Comparison of ENCODE assay signal across 15 cellular contexts in the genomic region with DNA sequence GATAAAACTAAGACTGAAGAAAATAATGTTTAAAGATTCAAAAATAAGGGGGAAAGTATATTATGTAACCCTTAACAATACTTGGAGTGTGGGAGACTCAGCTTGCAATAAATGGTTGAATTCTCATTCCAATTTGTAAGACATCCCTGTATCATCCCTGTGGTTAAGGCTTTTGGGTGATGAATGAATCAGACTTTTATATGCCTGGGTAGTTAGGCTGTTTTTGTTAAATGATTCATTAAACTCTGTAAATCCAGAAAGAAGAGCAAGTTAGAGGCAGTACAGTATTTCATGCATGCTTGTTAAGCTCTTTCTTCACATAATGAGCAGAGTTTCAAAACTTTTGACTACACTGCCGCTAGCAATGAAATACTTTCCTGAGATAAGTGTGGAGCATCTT.
"Had no signal": no experiment of that assay in that cellular context is flagged by ENCODE, and none has a peak within 500 bp of the region (broad histone marks: within the 10 kb centered on the region; RNA-seq: fewer than 3 reads in every experiment).

No MANE protein-coding gene starts in this region.

- H3K27ac ChIP-seq: esophagus muscularis mucosa, gastroesophageal sphincter, right lobe of liver, tibial artery, upper lobe of left lung, vagina had no signal

- ATAC-seq: gastroesophageal sphincter; right lobe of liver; stimulated activated effector memory CD8-positive, alpha-beta T cell treated with anti-CD3 and anti-CD28 coated beads, Interleukin-12 subunit alpha, Interleukin-12 subunit beta, amount 100 ng/mL, for 72 hours had no signal

- H3K27ac Mint-ChIP-seq: immature natural killer cell; naive B cell; progenitor cell of endocrine pancreas; stimulated activated effector memory CD8-positive, alpha-beta T cell treated with anti-CD3 and anti-CD28 coated beads, Interleukin-12 subunit alpha, Interleukin-12 subunit beta, amount 100 ng/mL, for 72 hours; stimulated activated naive CD8-positive, alpha-beta T cell treated with anti-CD3 and anti-CD28 coated beads, Interleukin-15, Interleukin-2, amounts not matched to agents 100 ng/mL and 50 ng/mL, for 24 hours had no signal

- H3K36me3 Mint-ChIP-seq: immature natural killer cell; naive B cell; stimulated activated effector memory CD8-positive, alpha-beta T cell treated with anti-CD3 and anti-CD28 coated beads, Interleukin-12 subunit alpha, Interleukin-12 subunit beta, amount 100 ng/mL, for 72 hours had no signal

- H3K27me3 ChIP-seq: esophagus muscularis mucosa, gastroesophageal sphincter, right lobe of liver, tibial artery, upper lobe of left lung, vagina had no signal

- DNase-seq: effector memory CD4-positive, alpha-beta T cell; immature natural killer cell; mesendoderm; naive B cell; right lobe of liver; stimulated activated CD4-positive, alpha-beta T cell treated with anti-CD3 and anti-CD28 coated beads, Interleukin-4, amount 100 ng/mL, for 1 hour; stimulated activated CD8-positive, alpha-beta memory T cell treated with anti-CD3 and anti-CD28 coated beads, Interleukin-4, amount 100 ng/mL, for 48 hours; tibial artery; upper lobe of left lung had no signal

- H3K9me3 Mint-ChIP-seq: stimulated activated naive CD8-positive, alpha-beta T cell treated with anti-CD3 and anti-CD28 coated beads, Interleukin-15, Interleukin-2, amounts not matched to agents 100 ng/mL and 50 ng/mL, for 24 hours had no signal

- H3K4me1 Mint-ChIP-seq: immature natural killer cell; naive B cell; stimulated activated effector memory CD8-positive, alpha-beta T cell treated with anti-CD3 and anti-CD28 coated beads, Interleukin-12 subunit alpha, Interleukin-12 subunit beta, amount 100 ng/mL, for 72 hours had no signal

- H3K27me3 Mint-ChIP-seq: naive B cell, progenitor cell of endocrine pancreas had no signal

- H3K36me3 ChIP-seq: esophagus muscularis mucosa, gastroesophageal sphincter, right lobe of liver, tibial artery, upper lobe of left lung, vagina had no signal

- H3K9me3 ChIP-seq: esophagus muscularis mucosa, gastroesophageal sphincter, right lobe of liver, tibial artery, upper lobe of left lung, vagina had no signal

- H3K4me3 Mint-ChIP-seq: immature natural killer cell; naive B cell; stimulated activated effector memory CD8-positive, alpha-beta T cell treated with anti-CD3 and anti-CD28 coated beads, Interleukin-12 subunit alpha, Interleukin-12 subunit beta, amount 100 ng/mL, for 72 hours; stimulated activated naive CD8-positive, alpha-beta T cell treated with anti-CD3 and anti-CD28 coated beads, Interleukin-15, Interleukin-2, amounts not matched to agents 100 ng/mL and 50 ng/mL, for 24 hours had no signal

- H3K4me1 ChIP-seq: esophagus muscularis mucosa, gastroesophageal sphincter, right lobe of liver, tibial artery, upper lobe of left lung, vagina had no signal

- H3K4me3 ChIP-seq: esophagus muscularis mucosa, gastroesophageal sphincter, right lobe of liver, tibial artery, upper lobe of left lung, vagina had no signal
